Comparison of ENCODE assay signal across 8 cellular contexts in the genomic region with DNA sequence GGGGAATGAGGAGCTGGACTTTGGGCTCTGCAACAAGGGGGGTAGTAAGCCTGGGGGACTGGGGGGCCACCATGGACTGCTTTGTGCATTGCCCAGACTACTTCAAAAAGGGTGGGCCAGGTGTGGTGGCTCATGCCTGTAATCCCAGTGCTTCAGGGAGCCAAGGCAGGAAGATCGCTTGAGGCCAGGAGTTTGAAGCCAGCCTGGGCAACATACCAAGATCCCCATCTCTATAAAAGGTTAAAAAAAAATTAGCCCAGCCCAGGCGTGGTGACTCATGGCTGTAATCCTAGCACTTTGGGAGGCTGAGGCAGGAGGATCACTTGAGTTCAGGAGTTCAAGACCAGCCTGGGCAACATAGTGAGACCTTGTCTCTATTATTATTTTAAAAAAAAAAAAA. TPM values are rescaled to one million over a fixed set of nuclear protein-coding genes. Genes with fewer than 3 reads are reported as not detected.
DNase-seq lines count a peak whose midpoint lies in the region; ATAC-seq and TF ChIP-seq lines count a peak whose summit lies in the region.
"Not testable (repeated sequence)": the region's sequence is repeated elsewhere in the genome, so short reads cannot be mapped to it uniquely, and the experiment has no call there.

No MANE protein-coding gene starts in this region.

- H3K4me1 Mint-ChIP-seq in activated B cell treated with CpG ODN at 0.5 μM for 24 hours (peaks cover 75% of the 10 kb centered on the region), MCF 10A (ENCODE audit: insufficient read depth, unreplicated experiment) (peaks cover 20% of the 10 kb centered on the region), progenitor cell of endocrine pancreas (ENCODE audit: low read depth) (peaks cover 12% of the 10 kb centered on the region)

- not testable (repeated sequence) for H3K9me3 ChIP-seq in right lobe of liver, upper lobe of right lung

- H3K36me3 Mint-ChIP-seq in activated B cell treated with CpG ODN at 0.5 μM for 24 hours (ENCODE audit: low read depth) (peaks cover 11% of the 10 kb centered on the region), MCF 10A (ENCODE audit: insufficient read depth, unreplicated experiment) (peaks cover 13% of the 10 kb centered on the region)
- H3K36me3 Mint-ChIP-seq in progenitor cell of endocrine pancreas (ENCODE audit: insufficient read depth), result not testable (repeated sequence)

- DNase-seq in Daoy (ENCODE audit: low read depth) (peak; percentile 56), M059J (ENCODE audit: low read depth) (peak; percentile 68), MCF 10A (ENCODE audit: unreplicated experiment) (peak; percentile 76), fibroblast of pulmonary artery (ENCODE audit: low read depth) (peak; percentile 25)
- not testable (repeated sequence) for DNase-seq in activated B cell treated with CpG ODN at 0.5 μM for 24 hours; right lobe of liver; progenitor cell of endocrine pancreas (ENCODE audit: low spot score, unreplicated experiment); upper lobe of right lung

- peak overlapping the region; percentile 88 for H3K4me3 Mint-ChIP-seq in activated B cell treated with CpG ODN at 0.5 μM for 24 hours
- peak overlapping the region; percentile 82 for H3K4me3 Mint-ChIP-seq in MCF 10A (ENCODE audit: unreplicated experiment)
- H3K4me3 Mint-ChIP-seq in progenitor cell of endocrine pancreas (ENCODE audit: low read depth), result peak overlapping the region; percentile 82

- not testable (repeated sequence) for TF ChIP-seq POLR2A in right lobe of liver (IDR thresholded peaks at IDR 0.05)

- 40% methylated on average over 2 of the region's 2 CpGs for WGBS in right lobe of liver (ENCODE audit: insufficient coverage, low coverage, low lambda C conversion rate, missing lambda C conversion rate)

- H3K27ac Mint-ChIP-seq in activated B cell treated with CpG ODN at 0.5 μM for 24 hours (peak overlapping the region; percentile 94), MCF 10A (ENCODE audit: low read depth, unreplicated experiment) (peak overlapping the region; percentile 91), progenitor cell of endocrine pancreas (peak overlapping the region; percentile 95)

- not testable (repeated sequence) for TF ChIP-seq CTCF in activated B cell treated with CpG ODN at 0.5 μM for 24 hours (IDR thresholded peaks at IDR 0.05); MCF 10A (IDR thresholded peaks at IDR 0.05; ENCODE audit: unreplicated experiment); fibroblast of pulmonary artery (IDR thresholded peaks at IDR 0.05; ENCODE audit: low read length, missing control alignments); right lobe of liver (IDR thresholded peaks at IDR 0.05); progenitor cell of endocrine pancreas (IDR thresholded peaks at IDR 0.05; ENCODE audit: unreplicated experiment); upper lobe of right lung (IDR thresholded peaks at IDR 0.05)

- H3K36me3 ChIP-seq in right lobe of liver, upper lobe of right lung: not testable (repeated sequence)

- CTCF ChIA-PET in activated B cell treated with CpG ODN at 0.5 μM for 24 hours (lab: Charles Lee), result interaction anchor here (0.7 to 1.7 kb wide), 3 partner anchors 28 to 64 kb away, joined by 3 to 6 read pairs (median 3); a partner anchor contains a TSS
- CTCF ChIA-PET in MCF 10A (lab: Yijun Ruan, JAX), result interaction anchor here (0.6 to 1.6 kb wide), 3 partner anchors 41 to 45 kb away, joined by 3 to 8 read pairs (median 5); a partner anchor contains a TSS

- intact Hi-C loops in activated B cell treated with CpG ODN at 0.5 μM for 24 hours (cut with micrococcal nuclease); MCF 10A (cut with micrococcal nuclease); upper lobe of right lung (cut with DNase I): not testable (repeated sequence)
- intact Hi-C loops in right lobe of liver (cut with DNase I), result loop anchor here in 1 of 2 donors (5.0 kb wide), 1 partner anchor 42 kb away; a partner anchor contains a TSS

- not testable (repeated sequence) for H3K27me3 ChIP-seq in right lobe of liver, upper lobe of right lung

- not testable (repeated sequence) for BruUV-seq in MCF 10A (replicated peaks; lab: Mats Ljungman, UMichigan)

- H3K9me3 Mint-ChIP-seq in activated B cell treated with CpG ODN at 0.5 μM for 24 hours; MCF 10A (ENCODE audit: unreplicated experiment); progenitor cell of endocrine pancreas (ENCODE audit: low read depth): not testable (repeated sequence)

- H3K27ac ChIP-seq in right lobe of liver (peak overlapping the region in 1 of 3 donors; percentile 94), upper lobe of right lung (peak overlapping the region; percentile 92)

- not testable (repeated sequence) for ATAC-seq in activated B cell treated with CpG ODN at 0.5 μM for 24 hours (ENCODE audit: low read depth); right lobe of liver; upper lobe of right lung

- H3K4me1 ChIP-seq in right lobe of liver, result peaks cover 0 to 39% (median 16%) of the 10 kb centered on the region in 4 donors
- H3K4me1 ChIP-seq in upper lobe of right lung, result peaks cover 26% of the 10 kb centered on the region

- H3K27me3 Mint-ChIP-seq in activated B cell treated with CpG ODN at 0.5 μM for 24 hours; MCF 10A (ENCODE audit: insufficient read depth, unreplicated experiment); progenitor cell of endocrine pancreas: not testable (repeated sequence)

- not testable (repeated sequence) for H3K4me3 ChIP-seq in fibroblast of pulmonary artery (replicated peaks; ENCODE audit: low read depth, low read length)
- H3K4me3 ChIP-seq in right lobe of liver, result peak overlapping the region; percentile 66 to 83 (median 70)
- peak overlapping the region; percentile 73 for H3K4me3 ChIP-seq in upper lobe of right lung

- POLR2A ChIA-PET in activated B cell treated with CpG ODN at 0.5 μM for 24 hours (lab: Charles Lee), result interaction anchor here (0.7 to 33.4 kb wide), 16 partner anchors 18 to 226 kb away, joined by 3 to 1417 read pairs (median 4); a partner anchor contains a TSS
- POLR2A ChIA-PET in MCF 10A (lab: Yijun Ruan, JAX), result interaction anchor here (0.5 to 3.2 kb wide), 12 partner anchors 23 to 1746 kb away, joined by 3 to 19 read pairs (median 4); a partner anchor contains a TSS

RNA-seq across cellular contexts. Expression of a gene that starts 3.5 kb away (rescaled TPM):
- total RNA-seq in Daoy (2014; rRNA removed; shearing (Covaris generic)), result 9.4 and 36.5 TPM in 2 replicates
- 13.5 and 16.1 TPM in 2 replicates for total RNA-seq in M059J (2014; rRNA removed; shearing (Covaris generic))
- total RNA-seq in activated B cell treated with CpG ODN at 0.5 μM for 24 hours, result 76.0 and 83.5 TPM in 2 replicates
- total RNA-seq in MCF 10A (2022), result 49.7 and 50.1 TPM in 2 replicates
- total RNA-seq in right lobe of liver, result 100 to 1,000 TPM in 2 of 6 experiments, 10 to 100 TPM in 4; 29.1 to 133 (median 40.9) TPM
- 63.3 and 68.6 TPM in 2 replicates for total RNA-seq in progenitor cell of endocrine pancreas
- total RNA-seq in upper lobe of right lung, result 46.9 TPM

RNA-seq across cellular contexts. Expression of a gene that starts 10.4 kb away (rescaled TPM):
- 0.06 and 0.15 TPM in 2 replicates for total RNA-seq in Daoy (2014; rRNA removed; shearing (Covaris generic))
- 6.9 and 9.0 TPM in 2 replicates for total RNA-seq in M059J (2014; rRNA removed; shearing (Covaris generic))
- total RNA-seq in activated B cell treated with CpG ODN at 0.5 μM for 24 hours (2.1 and 3.0 TPM in 2 replicates), MCF 10A (2022) (not detected in 2 replicates), right lobe of liver (1 to 10 TPM in 4 of 6 experiments, under 1 TPM in 2; 0.55 to 1.7 (median 1.2) TPM), progenitor cell of endocrine pancreas (0.18 TPM in 1 of 2 replicates, not detected in the other), upper lobe of right lung (3.2 TPM)

RNA-seq across cellular contexts. Expression of a gene that starts 13.0 kb away (rescaled TPM):
- total RNA-seq in Daoy (2014; rRNA removed; shearing (Covaris generic)), result not detected in 2 replicates
- not detected in 2 replicates for total RNA-seq in M059J (2014; rRNA removed; shearing (Covaris generic))
- total RNA-seq in activated B cell treated with CpG ODN at 0.5 μM for 24 hours (not detected in 2 replicates), MCF 10A (2022) (not detected in 2 replicates), right lobe of liver (not detected), progenitor cell of endocrine pancreas (not detected in 2 replicates), upper lobe of right lung (not detected)

RNA-seq across cellular contexts. Expression of a gene that starts 17.3 kb away (rescaled TPM):
- total RNA-seq in Daoy (2014; rRNA removed; shearing (Covaris generic)), result 69.5 and 78.5 TPM in 2 replicates
- 65.7 and 81.6 TPM in 2 replicates for total RNA-seq in M059J (2014; rRNA removed; shearing (Covaris generic))
- total RNA-seq in activated B cell treated with CpG ODN at 0.5 μM for 24 hours (108 and 114 TPM in 2 replicates), MCF 10A (2022) (28.7 and 30.5 TPM in 2 replicates), right lobe of liver (10 to 100 TPM; 20.8 to 33.9 (median 25.7) TPM), progenitor cell of endocrine pancreas (39.2 and 39.5 TPM in 2 replicates), upper lobe of right lung (87.0 TPM)

RNA-seq across cellular contexts. Expression of a gene that starts 22.3 kb away (rescaled TPM):
- 78.7 and 85.8 TPM in 2 replicates for total RNA-seq in Daoy (2014; rRNA removed; shearing (Covaris generic))
- 79.7 and 137 TPM in 2 replicates for total RNA-seq in M059J (2014; rRNA removed; shearing (Covaris generic))
- total RNA-seq in activated B cell treated with CpG ODN at 0.5 μM for 24 hours (34.0 and 39.7 TPM in 2 replicates), MCF 10A (2022) (44.9 and 59.8 TPM in 2 replicates), right lobe of liver (10 to 100 TPM; 28.5 to 58.6 (median 40.4) TPM), progenitor cell of endocrine pancreas (86.7 and 90.5 TPM in 2 replicates), upper lobe of right lung (132 TPM)
